Comparison of ENCODE assay signal across 22 cellular contexts in the genomic region with DNA sequence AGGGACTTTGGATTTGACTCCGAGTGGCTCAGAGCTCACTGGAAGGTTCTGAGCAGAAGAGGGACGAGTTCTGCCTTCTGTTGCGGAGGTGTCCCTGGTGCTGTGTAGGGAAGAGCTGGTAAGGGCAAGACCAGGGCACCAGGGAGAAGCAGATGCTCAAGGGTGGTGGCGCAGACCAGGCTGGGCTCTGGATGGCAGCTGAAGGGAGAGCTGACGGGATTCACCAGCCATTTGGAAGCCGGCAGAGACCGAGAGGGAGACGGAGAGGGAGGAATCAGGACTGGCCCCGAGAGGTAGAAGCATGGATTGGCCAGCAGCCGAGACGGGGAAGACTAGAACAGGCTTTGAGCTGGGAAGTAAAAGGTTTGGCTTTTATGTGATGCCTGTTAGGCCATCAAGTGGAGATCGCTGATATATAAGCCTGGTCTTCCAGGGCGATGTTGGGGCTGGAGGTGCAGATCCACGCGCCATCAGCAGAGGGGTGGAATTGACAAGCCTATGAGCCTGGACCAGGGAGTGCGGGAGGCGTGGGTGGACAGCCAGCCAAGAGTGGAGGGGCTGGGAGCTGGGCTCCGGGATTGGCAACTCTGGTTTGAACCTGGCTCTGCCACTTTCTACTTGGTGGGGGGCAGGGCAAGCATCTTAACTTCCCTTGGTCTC. TPM values are rescaled to one million over a fixed set of nuclear protein-coding genes. Genes with fewer than 3 reads are reported as not detected.
"Had no signal": no experiment of that assay in that cellular context is flagged by ENCODE, and none has a peak within 500 bp of the region (broad histone marks: within the 10 kb centered on the region; RNA-seq: fewer than 3 reads in every experiment).

No MANE protein-coding gene starts in this region.

- DNase-seq: effector memory CD4-positive, alpha-beta T cell; gastrocnemius medialis; left colon; mammary epithelial cell; natural killer cell; nucleus accumbens; ovary; spleen; stimulated activated CD4-positive, alpha-beta T cell treated with anti-CD3 and anti-CD28 coated beads, Interleukin-15, amount 100 ng/mL, for 24 hours; stimulated activated CD4-positive, alpha-beta T cell treated with anti-CD3 and anti-CD28 coated beads, Interleukin-1b, Interleukin-23, amount 100 ng/mL, for 48 hours; stimulated activated CD4-positive, alpha-beta T cell treated with anti-CD3 and anti-CD28 coated beads, Interleukin-4, amount 100 ng/mL, for 24 hours; stimulated activated naive CD8-positive, alpha-beta T cell treated with anti-CD3 and anti-CD28 coated beads, Interleukin-15, amount 100 ng/mL, for 72 hours; testis; upper lobe of right lung had no signal

- H3K9me3 Mint-ChIP-seq: natural killer cell; neural crest cell; stimulated activated memory B cell treated with anti-CD40 and anti-IgM and Interleukin-4, amounts not matched to agents 10 μg/mL and 1 μg/mL and 100 μg/mL, for 72 hours; stimulated activated naive CD8-positive, alpha-beta T cell treated with anti-CD3 and anti-CD28 coated beads, Interleukin-15, amount 100 ng/mL, for 72 hours had no signal

- H3K27ac ChIP-seq: gastrocnemius medialis, ovary, spleen, testis, tibial nerve, upper lobe of right lung, vagina had no signal

- H3K27me3 ChIP-seq: ovary, testis, vagina had no signal

- H3K4me3 ChIP-seq: gastrocnemius medialis, mucosa of descending colon, ovary, spleen, testis, tibial nerve, upper lobe of right lung, vagina had no signal

- H3K4me1 ChIP-seq: gastrocnemius medialis, spleen, testis, tibial nerve, upper lobe of right lung, vagina had no signal

- H3K4me1 Mint-ChIP-seq: natural killer cell; stimulated activated memory B cell treated with anti-CD40 and anti-IgM and Interleukin-4, amounts not matched to agents 10 μg/mL and 1 μg/mL and 100 μg/mL, for 72 hours; stimulated activated naive CD8-positive, alpha-beta T cell treated with anti-CD3 and anti-CD28 coated beads, Interleukin-15, amount 100 ng/mL, for 72 hours had no signal

- ATAC-seq: esophagus mucosa; gastrocnemius medialis; left colon; mucosa of descending colon; sciatic nerve; stimulated activated memory B cell treated with anti-CD40 and anti-IgM and Interleukin-4, amounts not matched to agents 10 μg/mL and 1 μg/mL and 100 μg/mL, for 72 hours had no signal

- H3K9me3 ChIP-seq: gastrocnemius medialis, mucosa of descending colon, ovary, spleen, testis, upper lobe of right lung, vagina had no signal

- H3K27ac Mint-ChIP-seq: natural killer cell; progenitor cell of endocrine pancreas; stimulated activated memory B cell treated with anti-CD40 and anti-IgM and Interleukin-4, amounts not matched to agents 10 μg/mL and 1 μg/mL and 100 μg/mL, for 72 hours; stimulated activated naive CD8-positive, alpha-beta T cell treated with anti-CD3 and anti-CD28 coated beads, Interleukin-15, amount 100 ng/mL, for 72 hours had no signal

- H3K36me3 Mint-ChIP-seq: natural killer cell; stimulated activated memory B cell treated with anti-CD40 and anti-IgM and Interleukin-4, amounts not matched to agents 10 μg/mL and 1 μg/mL and 100 μg/mL, for 72 hours had no signal

- H3K4me3 Mint-ChIP-seq: natural killer cell; neural crest cell; stimulated activated memory B cell treated with anti-CD40 and anti-IgM and Interleukin-4, amounts not matched to agents 10 μg/mL and 1 μg/mL and 100 μg/mL, for 72 hours; stimulated activated naive CD8-positive, alpha-beta T cell treated with anti-CD3 and anti-CD28 coated beads, Interleukin-15, amount 100 ng/mL, for 72 hours had no signal

- H3K36me3 ChIP-seq: gastrocnemius medialis, ovary, spleen, tibial nerve, upper lobe of right lung, vagina had no signal

RNA-seq across cellular contexts. Expression of gene ADRA2C, which starts 43.4 kb away (rescaled TPM):
- total RNA-seq: natural killer cell had no signal
